ENCODE assay signal across 8 cellular contexts in the genomic region with DNA sequence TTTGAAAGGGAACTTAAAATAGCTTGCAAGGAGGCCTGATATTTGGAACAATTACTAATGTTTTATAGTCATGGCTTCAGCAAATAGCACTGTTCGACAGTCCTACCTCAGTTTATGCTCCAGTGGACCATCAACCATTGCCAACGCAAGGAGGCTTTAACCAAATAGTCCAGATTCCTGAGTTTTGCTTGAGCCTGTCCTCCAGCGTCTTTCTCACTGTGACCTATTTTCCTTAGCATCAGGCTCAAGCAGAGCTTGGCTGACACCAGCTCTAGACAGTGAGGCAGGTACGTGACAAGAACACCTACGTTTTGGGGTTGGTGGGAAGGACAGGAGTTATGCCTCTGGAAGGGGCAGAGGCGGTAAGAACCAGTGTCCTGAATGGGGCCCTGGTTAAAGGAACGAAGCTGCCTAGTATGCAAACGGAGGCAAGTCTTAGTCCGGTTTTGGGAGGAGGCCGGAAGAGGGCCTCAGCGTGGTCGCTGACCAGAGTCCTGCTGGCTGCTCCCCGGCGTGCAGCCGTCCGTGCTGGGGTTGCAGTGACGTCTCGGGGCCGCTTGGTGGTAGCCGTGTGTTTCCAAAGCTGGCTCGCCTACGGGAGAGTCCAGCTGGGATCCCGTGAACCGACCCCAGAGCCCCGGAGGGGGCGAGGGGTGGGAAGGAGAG. TPM values are rescaled to one million over a fixed set of nuclear protein-coding genes. Genes with fewer than 3 reads are reported as not detected.
DNase-seq lines count a peak whose midpoint lies in the region; ATAC-seq and TF ChIP-seq lines count a peak whose summit lies in the region.

No MANE protein-coding gene starts in this region.

- no peak overlapping the region for H2AFZ ChIP-seq in OCI-LY3 (ENCODE audit: low read depth, low read length)

- no peaks in the 10 kb centered on the region for H3K36me3 Mint-ChIP-seq in CD4-positive, CD25-positive, alpha-beta regulatory T cell
- H3K36me3 Mint-ChIP-seq in activated T-helper 17 cell treated with anti-CD3 and anti-CD28 coated beads, Interleukin-2, amount 50 U/mL, for 72 hours (ENCODE audit: low read depth) = peaks cover 18% of the 10 kb centered on the region
- H3K36me3 Mint-ChIP-seq in natural killer cell = no peaks in the 10 kb centered on the region

- peaks cover 22% of the 10 kb centered on the region for H3K27me3 Mint-ChIP-seq in CD4-positive, CD25-positive, alpha-beta regulatory T cell
- H3K27me3 Mint-ChIP-seq in activated T-helper 17 cell treated with anti-CD3 and anti-CD28 coated beads, Interleukin-2, amount 50 U/mL, for 72 hours = peaks cover 4% of the 10 kb centered on the region
- H3K27me3 Mint-ChIP-seq in natural killer cell (ENCODE audit: low read depth in 2 of 2) = peaks cover 0 to 15% of the 10 kb centered on the region in 2 donors

- WGBS in testis, 2 donors = 9 to 19% methylated on average over 10 to 26 of the region's 26 CpGs

- H3K4me2 ChIP-seq in OCI-LY3 (ENCODE audit: low read length) = peak overlapping the region; percentile 73

- peaks cover 10% of the 10 kb centered on the region for H3K36me3 ChIP-seq in CD4-positive, CD25-positive, alpha-beta regulatory T cell (ENCODE audit: control insufficient read depth, insufficient read depth, low read length)
- H3K36me3 ChIP-seq in OCI-LY3 (replicated peaks; ENCODE audit: low read depth, low read length) = peaks cover 6% of the 10 kb centered on the region
- H3K36me3 ChIP-seq in testis (ENCODE audit: low read depth, missing control alignments) = no peaks in the 10 kb centered on the region

- TF ChIP-seq CTCF in OCI-LY3 (IDR thresholded peaks at IDR 0.05; ENCODE audit: low read depth, low read length) = peak; percentile 76
- peak; percentile 59 for TF ChIP-seq CTCF in natural killer cell (IDR thresholded peaks at IDR 0.05)
- peak; percentile 65 to 92 (median 88) for TF ChIP-seq CTCF in testis (IDR thresholded peaks at IDR 0.05)

- peaks cover 26% of the 10 kb centered on the region for H3K4me1 ChIP-seq in CD4-positive, CD25-positive, alpha-beta regulatory T cell (ENCODE audit: control insufficient read depth, insufficient read depth, low read length, poor library complexity, severe bottlenecking)
- H3K4me1 ChIP-seq in OCI-LY3 (ENCODE audit: low read length) (peaks cover 3% of the 10 kb centered on the region; the same call in 1 of the 2 replicates), testis (peaks cover 20% of the 10 kb centered on the region)

- no peaks in the 10 kb centered on the region for H3K27me3 ChIP-seq in CD4-positive, CD25-positive, alpha-beta regulatory T cell (ENCODE audit: control insufficient read depth, insufficient read depth, low read length)
- H3K27me3 ChIP-seq in OCI-LY3 (ENCODE audit: low read depth, low read length) = no peaks in the 10 kb centered on the region
- no peaks in the 10 kb centered on the region for H3K27me3 ChIP-seq in testis

- H3K4me3 Mint-ChIP-seq in CD4-positive, CD25-positive, alpha-beta regulatory T cell = peak overlapping the region; percentile 56 to 76 (median 74)
- peak overlapping the region; percentile 77 for H3K4me3 Mint-ChIP-seq in activated T-helper 17 cell treated with anti-CD3 and anti-CD28 coated beads, Interleukin-2, amount 50 U/mL, for 72 hours
- H3K4me3 Mint-ChIP-seq in natural killer cell = peak overlapping the region; percentile 88

- no peak overlapping the region for H3K27ac Mint-ChIP-seq in CD4-positive, CD25-positive, alpha-beta regulatory T cell
- no peak overlapping the region for H3K27ac Mint-ChIP-seq in activated T-helper 17 cell treated with anti-CD3 and anti-CD28 coated beads, Interleukin-2, amount 50 U/mL, for 72 hours
- H3K27ac Mint-ChIP-seq in natural killer cell = peak overlapping the region in 1 of 2 donors; percentile 20

- H3K4me1 Mint-ChIP-seq in CD4-positive, CD25-positive, alpha-beta regulatory T cell = peaks cover 0 to 22% (median 2%) of the 10 kb centered on the region in 4 donors
- H3K4me1 Mint-ChIP-seq in activated T-helper 17 cell treated with anti-CD3 and anti-CD28 coated beads, Interleukin-2, amount 50 U/mL, for 72 hours = peaks cover 5% of the 10 kb centered on the region
- peaks cover 6 to 20% of the 10 kb centered on the region in 2 donors for H3K4me1 Mint-ChIP-seq in natural killer cell

- H3K79me2 ChIP-seq in OCI-LY3 (ENCODE audit: low read length) = no peaks in the 10 kb centered on the region

- intact Hi-C loops in natural killer cell (cut with micrococcal nuclease) = loop anchor here (2.0 kb wide), 1 partner anchor 488 kb away; no protein-coding TSS in a partner anchor
- intact Hi-C loops in testis (cut with DNase I; ENCODE audit: low total_unique reads) = no loop called here

- peak; percentile 40 to 43 for ATAC-seq in CD4-positive, CD25-positive, alpha-beta regulatory T cell (ENCODE audit: low read depth in 2 of 2)
- ATAC-seq in GM19328 (IDR thresholded peaks at IDR 0.05; ENCODE audit: unreplicated experiment) (peak; percentile 61), HG03457 (IDR thresholded peaks at IDR 0.05; ENCODE audit: unreplicated experiment) (peak; percentile 80), natural killer cell (peak; percentile 67 to 72 (median 71))
- ATAC-seq in activated T-helper 17 cell treated with anti-CD3 and anti-CD28 coated beads, Interleukin-2, amount 50 U/mL, for 72 hours (replicated peaks) = peak; percentile 76

- DNase-seq in CD4-positive, CD25-positive, alpha-beta regulatory T cell = peak in 2 of 3 donors; percentile 34 to 56
- peak; percentile 74 for DNase-seq in fibroblast of the conjunctiva (ENCODE audit: low read depth)
- DNase-seq in natural killer cell = peak; percentile 26
- peak; percentile 85 for DNase-seq in testis

- no peaks in the 10 kb centered on the region for H3K9me3 ChIP-seq in CD4-positive, CD25-positive, alpha-beta regulatory T cell (ENCODE audit: control insufficient read depth in 2 of 2, low read length in 2 of 2)
- H3K9me3 ChIP-seq in OCI-LY3 (ENCODE audit: insufficient read depth, low read length) = no peaks in the 10 kb centered on the region
- H3K9me3 ChIP-seq in testis = no peaks in the 10 kb centered on the region

- no peak overlapping the region for H3K9ac ChIP-seq in OCI-LY3 (ENCODE audit: low read length)

- H3K4me3 ChIP-seq in CD4-positive, CD25-positive, alpha-beta regulatory T cell (ENCODE audit: low read depth, low read length) = no peak overlapping the region
- H3K4me3 ChIP-seq in OCI-LY3 (ENCODE audit: low read length) (peak overlapping the region; percentile 60), testis (peak overlapping the region; percentile 42 to 49)

- H4K20me1 ChIP-seq in OCI-LY3 (ENCODE audit: insufficient read depth, low read length) = peaks cover 46% of the 10 kb centered on the region

- no peak for TF ChIP-seq POLR2A in testis (IDR thresholded peaks at IDR 0.05)

- no peak overlapping the region for H3K27ac ChIP-seq in CD4-positive, CD25-positive, alpha-beta regulatory T cell (ENCODE audit: insufficient read depth, low read length, poor library complexity, severe bottlenecking)
- no peak overlapping the region for H3K27ac ChIP-seq in OCI-LY3 (ENCODE audit: low read length)
- H3K27ac ChIP-seq in testis = no peak overlapping the region

- peaks cover 0 to 1% (median 0%) of the 10 kb centered on the region in 7 donors for H3K9me3 Mint-ChIP-seq in CD4-positive, CD25-positive, alpha-beta regulatory T cell
- no peaks in the 10 kb centered on the region for H3K9me3 Mint-ChIP-seq in activated T-helper 17 cell treated with anti-CD3 and anti-CD28 coated beads, Interleukin-2, amount 50 U/mL, for 72 hours
- H3K9me3 Mint-ChIP-seq in natural killer cell = no peaks in the 10 kb centered on the region

RNA-seq across cellular contexts. Expression of a gene that starts 1.0 kb away (rescaled TPM):
- total RNA-seq in CD4-positive, CD25-positive, alpha-beta regulatory T cell = 0.57 TPM
- polyA plus RNA-seq in CD4-positive, CD25-positive, alpha-beta regulatory T cell = under 1 TPM in 1 of 4 donors, not detected in 3; 0.18 TPM
- under 1 TPM; 0.19 to 0.21 TPM for total RNA-seq in activated T-helper 17 cell treated with anti-CD3 and anti-CD28 coated beads, Interleukin-2, amount 50 U/mL, for 72 hours
- total RNA-seq in natural killer cell (under 1 TPM; 0.16 to 0.25 (median 0.23) TPM), testis (under 1 TPM; 0.68 to 0.79 TPM)
- polyA plus RNA-seq in testis (ENCODE audit: insufficient read depth, low read depth, low replicate concordance) = 1.6 TPM

RNA-seq across cellular contexts. Expression of a gene that starts 30.8 kb away (rescaled TPM):
- total RNA-seq in CD4-positive, CD25-positive, alpha-beta regulatory T cell = 813 TPM
- 100 to 1,000 TPM; 624 to 811 (median 766) TPM for polyA plus RNA-seq in CD4-positive, CD25-positive, alpha-beta regulatory T cell
- 1,000 to 10,000 TPM; 1,980 to 2,963 TPM for total RNA-seq in activated T-helper 17 cell treated with anti-CD3 and anti-CD28 coated beads, Interleukin-2, amount 50 U/mL, for 72 hours
- total RNA-seq in natural killer cell (100 to 1,000 TPM; 440 to 554 (median 454) TPM), testis (100 to 1,000 TPM; 398 to 430 TPM)
- 835 TPM for polyA plus RNA-seq in testis (ENCODE audit: insufficient read depth, low read depth, low replicate concordance)

Comparison
In these comparisons a context has a peak if more than half of its experiments do, and no peak if none do; other contexts are left out.
1. DNase-seq: peak in every context shown above with its lines; median percentile 85 in testis; 74 in fibroblast of the conjunctiva; 45 in CD4-positive, CD25-positive, alpha-beta regulatory T cell; 26 in natural killer cell.